ENCODE assay signal across 18 cellular contexts in the genomic region with DNA sequence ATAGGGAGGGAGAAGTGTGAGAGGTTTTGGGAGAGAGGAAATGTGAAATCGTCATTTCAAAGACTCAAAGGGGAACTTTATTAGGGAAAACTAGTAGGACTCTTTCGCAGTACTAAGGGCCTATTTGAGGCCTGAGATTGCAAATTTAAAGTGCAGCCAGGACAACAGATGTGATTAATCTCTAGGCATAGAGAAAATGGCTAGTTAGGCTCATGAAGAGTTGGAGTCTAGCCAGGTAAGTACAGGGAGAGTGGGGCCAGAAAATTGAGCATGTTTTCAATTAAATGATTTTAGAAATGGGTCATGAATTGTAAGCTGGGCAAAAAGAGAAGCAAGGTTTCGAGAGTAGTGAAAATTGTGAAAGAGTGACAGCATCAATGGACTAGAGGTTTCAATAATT.
A peak's percentile ranks its signal among the peaks of the same experiment; 100 is the strongest.
DNase-seq lines count a peak whose midpoint lies in the region; ATAC-seq and TF ChIP-seq lines count a peak whose summit lies in the region.
"Had no signal": no experiment of that assay in that cellular context is flagged by ENCODE, and none has a peak within 500 bp of the region (broad histone marks: within the 10 kb centered on the region; RNA-seq: fewer than 3 reads in every experiment).

No MANE protein-coding gene starts in this region.

- no peak overlapping the region for H3K4me2 ChIP-seq in SK-N-SH
- H3K4me2 ChIP-seq: A549 had no signal

- WGBS in SK-N-SH (ENCODE audit: low lambda C conversion rate): 65% methylated on average over 3 of the region's 3 CpGs

- H3K4me3 Mint-ChIP-seq in T-helper 2 cell treated with Interferon-gamma antibody and Interleukin-4, amounts not matched to agents 5 μg/mL and 100 μg/mL, for 36 hours: no peak overlapping the region
- H3K4me3 Mint-ChIP-seq: B cell; CD4-positive, alpha-beta memory T cell had no signal

- peaks cover 5% of the 10 kb centered on the region for H3F3A ChIP-seq in SK-N-SH (replicated peaks; ENCODE audit: insufficient read depth)

- no peaks in the 10 kb centered on the region for H3K36me3 Mint-ChIP-seq in T-helper 2 cell treated with Interferon-gamma antibody and Interleukin-4, amounts not matched to agents 5 μg/mL and 100 μg/mL, for 36 hours (ENCODE audit: low read depth)
- H3K36me3 Mint-ChIP-seq: CD4-positive, alpha-beta memory T cell had no signal

- H3K9ac ChIP-seq in SK-N-SH: no peak overlapping the region

- H3K4me1 ChIP-seq in right atrium auricular region (peaks cover 0 to 8% of the 10 kb centered on the region in 2 donors), SK-N-SH (ENCODE audit: control insufficient read depth in 1 of 2, insufficient read depth in 2 of 2, low read depth in 1 of 2, low read length in 1 of 2) (peaks cover 5 to 27% of the 10 kb centered on the region in 2 experiments; a peak in 3 of 4 replicates)

- no peak overlapping the region for H3K27ac Mint-ChIP-seq in T-helper 2 cell treated with Interferon-gamma antibody and Interleukin-4, amounts not matched to agents 5 μg/mL and 100 μg/mL, for 36 hours
- H3K27ac Mint-ChIP-seq: B cell; CD4-positive, alpha-beta memory T cell had no signal

- DNase-seq in Right ventricle myocardium superior (no peak), right atrium auricular region (ENCODE audit: low spot score) (no peak), SK-N-SH (peak; percentile 43), fibroblast of the aortic adventitia (ENCODE audit: low read depth) (peak; percentile 64), UCSD-AML1 (lab: John Stamatoyannopoulos, UW; ENCODE audit: unreplicated experiment) (no peak), HEK293T (ENCODE audit: extremely low spot score) (no peak)
- no peak for DNase-seq in T-helper 2 cell treated with Interferon-gamma antibody and Interleukin-4, amounts not matched to agents 5 μg/mL and 100 μg/mL, for 36 hours (ENCODE audit: low spot score)
- DNase-seq: CD4-positive, alpha-beta memory T cell; DMS79 treated with DMSO at 0.1 percent for 48 hours; GDM1; NCI-H1436; NCI-H2029 treated with DMSO at 0.1 percent for 48 hours; NCI-H226; NCI-H526 treated with DMSO at 0.1 percent for 48 hours; SHP77 treated with DMSO at 0.1 percent for 48 hours had no signal

- H4K20me1 ChIP-seq in SK-N-SH (ENCODE audit: insufficient read depth): no peaks in the 10 kb centered on the region

- intact Hi-C loops in Right ventricle myocardium superior (cut with DNase I): no loop called here

- CTCF ChIA-PET in SK-N-SH (lab: Yijun Ruan, JAX) (interaction anchor here (1.3 kb wide), 1 partner anchor 209 kb away, joined by 4 read pairs; no protein-coding TSS in a partner anchor), HEK293T (lab: Yijun Ruan, JAX) (no interaction called here)

- no peak overlapping the region; the same call in 1 of the 2 replicates for H2AFZ ChIP-seq in SK-N-SH (ENCODE audit: low read depth)

- H3K27me3 ChIP-seq in right atrium auricular region (no peaks in the 10 kb centered on the region), SK-N-SH (ENCODE audit: insufficient read depth) (no peaks in the 10 kb centered on the region)

- 0 out of 2 replicates have a peak, but pooled peaks have one; percentile 21 for TF ChIP-seq RAD21 in SK-N-SH (IDR thresholded peaks at IDR 0.05; ENCODE audit: low read length)

- H3K36me3 ChIP-seq in right atrium auricular region: no peaks in the 10 kb centered on the region
- peaks cover 0 to 2% of the 10 kb centered on the region in 2 experiments for H3K36me3 ChIP-seq in SK-N-SH (replicated peaks in 1 of 2; ENCODE audit: control insufficient read depth in 1 of 2, insufficient read depth in 2 of 2, low read length in 1 of 2)

- ATAC-seq in Right ventricle myocardium superior (ENCODE audit: poor library complexity): peak; percentile 62
- ATAC-seq: A549, Panc1 had no signal

- no peak overlapping the region for H3K4me3 ChIP-seq in right atrium auricular region
- no peak overlapping the region for H3K4me3 ChIP-seq in SK-N-SH (ENCODE audit: low read depth in 2 of 2, low read length in 1 of 2)
- no peak overlapping the region for H3K4me3 ChIP-seq in fibroblast of the aortic adventitia (ENCODE audit: low read depth, low read length)
- H3K4me3 ChIP-seq: A549 had no signal

- POLR2A ChIA-PET in SK-N-SH (lab: Yijun Ruan, JAX) (interaction anchor here (1.4 kb wide), 1 partner anchor 9 kb away, joined by 5 read pairs; no protein-coding TSS in a partner anchor), HEK293T (lab: Yijun Ruan, JAX) (no interaction called here)

- H3K9me3 Mint-ChIP-seq in T-helper 2 cell treated with Interferon-gamma antibody and Interleukin-4, amounts not matched to agents 5 μg/mL and 100 μg/mL, for 36 hours: no peaks in the 10 kb centered on the region

- no peak overlapping the region for H3K27ac ChIP-seq in right atrium auricular region
- H3K27ac ChIP-seq in SK-N-SH (ENCODE audit: low read depth in 2 of 2, low read length in 1 of 2): peak overlapping the region in 1 of 2 experiments; percentile 95; a peak in 2 of 4 replicates
- H3K27ac ChIP-seq: A549 had no signal

- no peaks in the 10 kb centered on the region for H3K9me3 ChIP-seq in right atrium auricular region
- no peaks in the 10 kb centered on the region for H3K9me3 ChIP-seq in SK-N-SH
- H3K9me3 ChIP-seq: A549 had no signal

- no peaks in the 10 kb centered on the region for H3K4me1 Mint-ChIP-seq in T-helper 2 cell treated with Interferon-gamma antibody and Interleukin-4, amounts not matched to agents 5 μg/mL and 100 μg/mL, for 36 hours (ENCODE audit: low read depth)
- H3K4me1 Mint-ChIP-seq: B cell; CD4-positive, alpha-beta memory T cell had no signal

- TF ChIP-seq EP300 in SK-N-SH (IDR thresholded peaks at IDR 0.05; ENCODE audit: borderline replicate concordance in 1 of 2, low read depth in 1 of 2, low read length in 1 of 2): peak in 1 of 2 experiments; percentile 57; a peak in 2 of 4 replicates

- no peaks in the 10 kb centered on the region for H3K79me2 ChIP-seq in SK-N-SH (ENCODE audit: insufficient read depth)

- H3K9me2 ChIP-seq in SK-N-SH: no peaks in the 10 kb centered on the region

- TF ChIP-seq CTCF in right atrium auricular region (IDR thresholded peaks at IDR 0.05) (no peak), SK-N-SH (IDR thresholded peaks at IDR 0.05) (no peak), fibroblast of the aortic adventitia (IDR thresholded peaks at IDR 0.05; ENCODE audit: insufficient read depth, low read length) (no peak)

- H3K27me3 Mint-ChIP-seq in T-helper 2 cell treated with Interferon-gamma antibody and Interleukin-4, amounts not matched to agents 5 μg/mL and 100 μg/mL, for 36 hours (ENCODE audit: low read depth): no peaks in the 10 kb centered on the region
- H3K27me3 Mint-ChIP-seq: B cell; CD4-positive, alpha-beta memory T cell had no signal

TF ChIP-seq in SK-N-SH, 30 proteins besides CTCF, POLR2A, EP300 and RAD21:
- no peak for TF ChIP-seq FOXJ3 (CRISPR knock-in tag; IDR thresholded peaks at IDR 0.05)
- no peak for TF ChIP-seq CHD2 (IDR thresholded peaks at IDR 0.05; ENCODE audit: low read length, partially characterized antibody)
- TF ChIP-seq SMC3 (IDR thresholded peaks at IDR 0.05; ENCODE audit: low read depth, low read length): no peak
- TF ChIP-seq PBX3 (IDR thresholded peaks at IDR 0.05): no peak
- TF ChIP-seq NRF1 (IDR thresholded peaks at IDR 0.05; ENCODE audit: low read depth, low read length): no peak
- TF ChIP-seq SIN3A (IDR thresholded peaks at IDR 0.05; ENCODE audit: borderline replicate concordance, low read depth, low read length): no peak
TF ChIP-seq in SK-N-SH: peak in this region for 0.

TF ChIP-seq in HEK293T, 16 proteins besides CTCF, POLR2A, EP300 and RAD21:
- no peak for TF ChIP-seq NFRKB (IDR thresholded peaks at IDR 0.05)
- TF ChIP-seq PKNOX1 (IDR thresholded peaks at IDR 0.05): no peak
- no peak for TF ChIP-seq FOXA1 (IDR thresholded peaks at IDR 0.05)
- TF ChIP-seq ZNF384 (IDR thresholded peaks at IDR 0.05): no peak
- no peak for TF ChIP-seq HDGF (IDR thresholded peaks at IDR 0.05; ENCODE audit: borderline replicate concordance)
- no peak for TF ChIP-seq ARNT (IDR thresholded peaks at IDR 0.05)
- no peak for TF ChIP-seq BHLHE40 (IDR thresholded peaks at IDR 0.05; ENCODE audit: borderline replicate concordance)
- no peak for TF ChIP-seq TARDBP (IDR thresholded peaks at IDR 0.05)
- TF ChIP-seq ELF4 (IDR thresholded peaks at IDR 0.05): no peak
- no peak for TF ChIP-seq CTBP1 (IDR thresholded peaks at IDR 0.05; ENCODE audit: borderline replicate concordance)
- no peak for TF ChIP-seq SP1 (IDR thresholded peaks at IDR 0.05)
- TF ChIP-seq SUZ12 (IDR thresholded peaks at IDR 0.05): no peak
- TF ChIP-seq FOXK2 (IDR thresholded peaks at IDR 0.05): no peak

Comparison
In these comparisons a context has a peak if more than half of its experiments do, and no peak if none do; other contexts are left out.
1. DNase-seq: peak in SK-N-SH (single experiment) and fibroblast of the aortic adventitia (single experiment); none in Right ventricle myocardium superior (single experiment), right atrium auricular region (single experiment), T-helper 2 cell treated with Interferon-gamma antibody and Interleukin-4, amounts not matched to agents 5 μg/mL and 100 μg/mL, for 36 hours (single experiment), UCSD-AML1 (single experiment) and HEK293T (single experiment).